ENCODE assay signal across 15 cellular contexts in genomic region chr18:32735781-32736180, GRCh38. TPM values are rescaled to one million over a fixed set of nuclear protein-coding genes. Genes with fewer than 3 reads are reported as not detected.
DNase-seq lines count a peak whose midpoint lies in the region; TF ChIP-seq lines count a peak whose summit lies in the region.
"Had no signal": no experiment of that assay in that cellular context is flagged by ENCODE, and none has a peak within 500 bp of the region (broad histone marks: within the 10 kb centered on the region; RNA-seq: fewer than 3 reads in every experiment).

No MANE protein-coding gene starts in this region.

- no peaks in the 10 kb centered on the region for H3K4me1 ChIP-seq in effector memory CD4-positive, alpha-beta T cell (ENCODE audit: control insufficient read depth, insufficient read depth, low read length, poor library complexity, severe bottlenecking)
- H3K4me1 ChIP-seq: heart right ventricle, suprapubic skin had no signal

- in situ Hi-C loops in brain microvascular endothelial cell (cut with HindIII; ENCODE audit: low pct_ligation_motif_present, low sequenced_read_pairs), result no loop called here

- DNase-seq in Daoy (ENCODE audit: low read depth) (peak; percentile 48), NCI-H2081 (lab: John Stamatoyannopoulos, UW) (peak; percentile 44 to 84), brain microvascular endothelial cell (peak; percentile 13), lung microvascular endothelial cell (ENCODE audit: low read depth in 2 of 2) (peak; percentile 22 to 42), cerebellar nuclear complex (lab: John Stamatoyannopoulos, UW) (no peak), OCI-M2 (lab: John Stamatoyannopoulos, UW; ENCODE audit: unreplicated experiment) (no peak)
- DNase-seq in activated CD8-positive, alpha-beta memory T cell treated with anti-CD3 and anti-CD28 coated beads for 24 hours, result no peak
- DNase-seq in effector memory CD4-positive, alpha-beta T cell, result no peak
- DNase-seq: activated T-cell treated with anti-CD3 and anti-CD28 coated beads, Interleukin-2, amount 50 U/mL, for 48 hours; effector memory CD8-positive, alpha-beta T cell; heart right ventricle; left ventricle myocardium superior; NCI-H1694 treated with DMSO at 0.1 percent for 48 hours; T-cell had no signal

- no peaks in the 10 kb centered on the region for H3K27me3 ChIP-seq in brain microvascular endothelial cell (replicated peaks)
- no peaks in the 10 kb centered on the region for H3K27me3 ChIP-seq in effector memory CD4-positive, alpha-beta T cell (replicated peaks; ENCODE audit: control insufficient read depth, insufficient read depth, low read length, poor library complexity, severe bottlenecking)
- H3K27me3 ChIP-seq: heart right ventricle, suprapubic skin had no signal

- H3K9me3 ChIP-seq in effector memory CD4-positive, alpha-beta T cell (ENCODE audit: control insufficient read depth, low read length), result no peaks in the 10 kb centered on the region
- H3K9me3 ChIP-seq: suprapubic skin had no signal

- TF ChIP-seq CTCF in brain microvascular endothelial cell (IDR thresholded peaks at IDR 0.05; ENCODE audit: low read depth, low read length, missing control alignments), result no peak

- no peaks in the 10 kb centered on the region for H3K36me3 ChIP-seq in brain microvascular endothelial cell (replicated peaks)
- H3K36me3 ChIP-seq in effector memory CD4-positive, alpha-beta T cell (ENCODE audit: control insufficient read depth, insufficient read depth, low read length), result no peaks in the 10 kb centered on the region
- H3K36me3 ChIP-seq: heart right ventricle, suprapubic skin had no signal

- H3K4me3 ChIP-seq in brain microvascular endothelial cell (ENCODE audit: low read depth, low read length), result no peak overlapping the region
- no peak overlapping the region for H3K4me3 ChIP-seq in effector memory CD4-positive, alpha-beta T cell (ENCODE audit: insufficient read depth, low read depth, low read length, poor library complexity, severe bottlenecking)
- H3K4me3 ChIP-seq: heart right ventricle, suprapubic skin had no signal

- no peak overlapping the region for H3K27ac ChIP-seq in brain microvascular endothelial cell
- no peak overlapping the region for H3K27ac ChIP-seq in effector memory CD4-positive, alpha-beta T cell (ENCODE audit: insufficient read depth, low read length, poor library complexity, severe bottlenecking)
- H3K27ac ChIP-seq: heart right ventricle, suprapubic skin had no signal

RNA-seq across cellular contexts. Expression of gene KLHL14, which starts 37.0 kb away (rescaled TPM):
- total RNA-seq in Daoy (2014; rRNA removed; shearing (Covaris generic)), result 0.34 TPM in 1 of 2 replicates, not detected in the other
- 0.44 and 1.6 TPM in 2 replicates for total RNA-seq in lung microvascular endothelial cell

Comparison
In these comparisons a context has a peak if more than half of its experiments do, and no peak if none do; other contexts are left out.
1. DNase-seq: peak in Daoy (single experiment), NCI-H2081 (2 of 2), brain microvascular endothelial cell (single experiment) and lung microvascular endothelial cell (2 of 2); none in cerebellar nuclear complex (0 of 2), activated CD8-positive, alpha-beta memory T cell treated with anti-CD3 and anti-CD28 coated beads for 24 hours (single experiment), OCI-M2 (single experiment) and effector memory CD4-positive, alpha-beta T cell (0 of 3).